8 cellular contexts compared by ENCODE assay signal in the genomic region with DNA sequence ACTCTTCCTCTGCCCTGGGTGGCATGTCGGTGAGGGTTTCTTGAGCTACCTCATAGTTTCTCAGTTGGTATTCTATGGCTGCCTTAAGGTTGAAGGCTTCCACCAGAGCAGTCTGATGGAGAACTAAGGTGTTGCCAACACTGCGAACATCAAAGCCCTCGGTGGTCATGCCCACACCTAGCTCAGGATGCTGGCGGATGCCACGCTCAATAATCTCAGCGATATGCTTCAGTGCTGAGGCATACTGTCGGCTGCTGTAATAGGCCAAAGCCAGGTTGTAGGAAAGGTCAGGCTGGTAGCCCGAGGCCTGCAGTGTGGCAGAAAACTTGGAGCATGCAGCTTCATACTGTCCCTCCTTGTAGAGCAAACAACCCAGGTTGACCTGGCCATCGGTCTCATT.
DNase-seq lines count a peak whose midpoint lies in the region; ATAC-seq and TF ChIP-seq lines count a peak whose summit lies in the region.

No MANE protein-coding gene starts in this region.

- H3K27ac Mint-ChIP-seq in CD4-positive, alpha-beta T cell: peak overlapping the region; percentile 94
- peak overlapping the region; percentile 99 for H3K27ac Mint-ChIP-seq in endodermal cell

- peak overlapping the region; percentile 67 for H3K4me3 ChIP-seq in NT2/D1 (ENCODE audit: insufficient read length, low read depth)
- H3K4me3 ChIP-seq in endodermal cell (ENCODE audit: low read length): peak overlapping the region; percentile 95
- peak overlapping the region; percentile 76 to 92 for H3K4me3 ChIP-seq in neutrophil (ENCODE audit: low read depth in 1 of 2, low read length in 1 of 2)

- H3K9ac ChIP-seq in NT2/D1 (ENCODE audit: insufficient read length, low read depth) (peak overlapping the region; percentile 33), endodermal cell (ENCODE audit: extremely low read depth, low read length, poor library complexity, severe bottlenecking) (peak overlapping the region; percentile 94)

- 88 to 94% methylated on average over 7 to 9 of the region's 9 CpGs for WGBS in endodermal cell (ENCODE audit: insufficient coverage in 1 of 2, insufficient read length in 1 of 2), 2 experiments

- intact Hi-C loops in CD4-positive, alpha-beta T cell (cut with DNase I, micrococcal nuclease): loop anchor here (2.0 to 5.0 kb wide), 4 partner anchors 65 to 1611 kb away; a partner anchor contains a TSS

- peaks cover 2% of the 10 kb centered on the region for H3K27me3 ChIP-seq in CD4-positive, alpha-beta T cell (ENCODE audit: control insufficient read depth, insufficient read depth, low read length)
- H3K27me3 ChIP-seq in NT2/D1 (ENCODE audit: insufficient read depth, insufficient read length) (no peaks in the 10 kb centered on the region), endodermal cell (ENCODE audit: control insufficient read depth, insufficient read depth, low read length, poor library complexity, severe bottlenecking) (no peaks in the 10 kb centered on the region), neutrophil (peaks cover 3% of the 10 kb centered on the region)

- DNase-seq in CD4-positive, alpha-beta T cell: peak in 1 of 10 experiments; percentile 5
- DNase-seq in NT2/D1 (ENCODE audit: low read depth, low spot score) (no peak), endodermal cell (no peak), hypothalamus (lab: John Stamatoyannopoulos, UW) (no peak), NCI-H2227 (lab: John Stamatoyannopoulos, UW; ENCODE audit: unreplicated experiment) (no peak)
- DNase-seq in stimulated activated CD4-positive, alpha-beta T cell treated with anti-CD3 and anti-CD28 coated beads, Interleukin-4, amount 100 ng/mL, for 1 hour: no peak

- CTCF ChIA-PET in CD4-positive, alpha-beta T cell (lab: Charles Lee): no interaction called here

- no peak overlapping the region for H3K27ac ChIP-seq in CD4-positive, alpha-beta T cell (ENCODE audit: low read depth, low read length)
- H3K27ac ChIP-seq in endodermal cell (ENCODE audit: low read depth, low read length) (no peak overlapping the region), neutrophil (peak overlapping the region; percentile 89)

- H3K36me3 ChIP-seq in NT2/D1 (ENCODE audit: insufficient read depth, insufficient read length, low read length) (no peaks in the 10 kb centered on the region), endodermal cell (ENCODE audit: control insufficient read depth, insufficient read depth, low read length) (no peaks in the 10 kb centered on the region), neutrophil (no peaks in the 10 kb centered on the region)

- no peak for ATAC-seq in CD4-positive, alpha-beta T cell (ENCODE audit: poor library complexity)
- ATAC-seq in GM18502 (IDR thresholded peaks at IDR 0.05; ENCODE audit: poor library complexity, unreplicated experiment): no peak

- H3K9me3 Mint-ChIP-seq in CD4-positive, alpha-beta T cell: peaks cover 5% of the 10 kb centered on the region
- H3K9me3 Mint-ChIP-seq in endodermal cell: no peaks in the 10 kb centered on the region

- H3K27me3 Mint-ChIP-seq in CD4-positive, alpha-beta T cell: peaks cover 12% of the 10 kb centered on the region
- H3K27me3 Mint-ChIP-seq in endodermal cell (ENCODE audit: insufficient read depth): peaks cover 8% of the 10 kb centered on the region

- H3K4me1 ChIP-seq in NT2/D1 (ENCODE audit: insufficient read depth, insufficient read length) (no peaks in the 10 kb centered on the region), endodermal cell (ENCODE audit: control insufficient read depth, insufficient read depth, low read length) (no peaks in the 10 kb centered on the region), neutrophil (ENCODE audit: control insufficient read depth in 1 of 2, insufficient read depth in 1 of 2, low read depth in 1 of 2, low read length in 1 of 2) (peaks cover 10 to 13% of the 10 kb centered on the region in 2 experiments)

- H3K4me3 Mint-ChIP-seq in CD4-positive, alpha-beta T cell: peak overlapping the region; percentile 96
- H3K4me3 Mint-ChIP-seq in endodermal cell: peak overlapping the region; percentile 76

- TF ChIP-seq CTCF in CD4-positive, alpha-beta T cell (IDR thresholded peaks at IDR 0.05): no peak
- TF ChIP-seq CTCF in endodermal cell (conservative IDR thresholded peaks at IDR 0.05) (no peak), neutrophil (IDR thresholded peaks at IDR 0.05) (no peak)

- H3K9me3 ChIP-seq in CD4-positive, alpha-beta T cell (ENCODE audit: control insufficient read depth, low read length): no peaks in the 10 kb centered on the region
- H3K9me3 ChIP-seq in NT2/D1 (ENCODE audit: insufficient read depth, low read length): peaks cover 22% of the 10 kb centered on the region
- no peaks in the 10 kb centered on the region for H3K9me3 ChIP-seq in endodermal cell (ENCODE audit: control insufficient read depth, low read length)
- H3K9me3 ChIP-seq in neutrophil: no peaks in the 10 kb centered on the region

- peaks cover 8% of the 10 kb centered on the region for H3K36me3 Mint-ChIP-seq in CD4-positive, alpha-beta T cell (ENCODE audit: low read depth)
- H3K36me3 Mint-ChIP-seq in endodermal cell (ENCODE audit: low read depth): no peaks in the 10 kb centered on the region

- peaks cover 8% of the 10 kb centered on the region for H3K4me1 Mint-ChIP-seq in CD4-positive, alpha-beta T cell (ENCODE audit: low read depth)
- peaks cover 19% of the 10 kb centered on the region for H3K4me1 Mint-ChIP-seq in endodermal cell

- POLR2A ChIA-PET in CD4-positive, alpha-beta T cell (lab: Charles Lee): no interaction called here
